Comparison of ENCODE assay signal across 1 cellular context in the genomic region with DNA sequence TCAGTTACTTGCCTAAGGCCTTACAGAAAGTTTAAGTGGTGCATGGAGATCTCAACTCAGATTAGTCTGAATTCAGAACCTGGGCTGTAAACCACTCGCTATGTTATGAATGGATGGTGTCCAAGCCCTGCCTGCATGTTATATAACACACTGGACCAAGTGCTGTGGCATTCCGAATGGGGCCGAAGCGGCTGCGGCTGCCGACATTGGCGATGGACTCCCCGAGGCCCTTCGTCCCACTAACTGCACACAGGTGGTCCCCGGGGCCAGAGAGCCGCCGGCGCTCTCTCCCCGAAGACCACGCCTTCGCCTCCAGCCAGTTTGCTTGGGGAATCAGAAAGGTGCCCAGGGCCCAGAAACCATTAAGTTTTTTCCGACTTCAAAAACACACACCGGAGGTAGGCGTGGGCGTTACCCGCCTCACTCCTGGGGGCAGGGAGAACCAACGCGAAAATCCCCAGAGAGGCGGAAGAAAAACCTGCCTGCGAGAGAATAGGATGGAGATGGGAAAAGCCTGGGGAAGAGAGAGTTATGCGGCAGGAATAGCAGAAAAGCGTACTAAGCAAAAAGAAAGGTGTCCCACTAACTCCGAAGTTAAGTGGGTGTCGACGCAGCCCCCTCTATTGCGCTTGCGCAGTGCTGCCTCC.
A peak's percentile ranks its signal among the peaks of the same experiment; 100 is the strongest.
TF ChIP-seq lines count a peak whose summit lies in the region.

No MANE protein-coding gene starts in this region.

TF ChIP-seq in HEK293, 187 proteins besides CTCF, POLR2A, EP300 and RAD21 (continued from another document and continues in another):
- TF ChIP-seq, protein P1, sequence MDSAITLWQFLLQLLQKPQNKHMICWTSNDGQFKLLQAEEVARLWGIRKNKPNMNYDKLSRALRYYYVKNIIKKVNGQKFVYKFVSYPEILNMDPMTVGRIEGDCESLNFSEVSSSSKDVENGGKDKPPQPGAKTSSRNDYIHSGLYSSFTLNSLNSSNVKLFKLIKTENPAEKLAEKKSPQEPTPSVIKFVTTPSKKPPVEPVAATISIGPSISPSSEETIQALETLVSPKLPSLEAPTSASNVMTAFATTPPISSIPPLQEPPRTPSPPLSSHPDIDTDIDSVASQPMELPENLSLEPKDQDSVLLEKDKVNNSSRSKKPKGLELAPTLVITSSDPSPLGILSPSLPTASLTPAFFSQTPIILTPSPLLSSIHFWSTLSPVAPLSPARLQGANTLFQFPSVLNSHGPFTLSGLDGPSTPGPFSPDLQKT (IDR thresholded peaks at IDR 0.05; ENCODE audit: borderline replicate concordance, low read depth, low read length): no peak
- no peak for TF ChIP-seq ZFP3 (tag by site-specific recombination; IDR thresholded peaks at IDR 0.05; ENCODE audit: low read depth)
- no peak for TF ChIP-seq ZNF221 (tag by site-specific recombination; IDR thresholded peaks at IDR 0.05; ENCODE audit: borderline replicate concordance)
- no peak for TF ChIP-seq ZNF302 (tag by site-specific recombination; IDR thresholded peaks at IDR 0.05; ENCODE audit: low read depth)
- TF ChIP-seq, protein P2, sequence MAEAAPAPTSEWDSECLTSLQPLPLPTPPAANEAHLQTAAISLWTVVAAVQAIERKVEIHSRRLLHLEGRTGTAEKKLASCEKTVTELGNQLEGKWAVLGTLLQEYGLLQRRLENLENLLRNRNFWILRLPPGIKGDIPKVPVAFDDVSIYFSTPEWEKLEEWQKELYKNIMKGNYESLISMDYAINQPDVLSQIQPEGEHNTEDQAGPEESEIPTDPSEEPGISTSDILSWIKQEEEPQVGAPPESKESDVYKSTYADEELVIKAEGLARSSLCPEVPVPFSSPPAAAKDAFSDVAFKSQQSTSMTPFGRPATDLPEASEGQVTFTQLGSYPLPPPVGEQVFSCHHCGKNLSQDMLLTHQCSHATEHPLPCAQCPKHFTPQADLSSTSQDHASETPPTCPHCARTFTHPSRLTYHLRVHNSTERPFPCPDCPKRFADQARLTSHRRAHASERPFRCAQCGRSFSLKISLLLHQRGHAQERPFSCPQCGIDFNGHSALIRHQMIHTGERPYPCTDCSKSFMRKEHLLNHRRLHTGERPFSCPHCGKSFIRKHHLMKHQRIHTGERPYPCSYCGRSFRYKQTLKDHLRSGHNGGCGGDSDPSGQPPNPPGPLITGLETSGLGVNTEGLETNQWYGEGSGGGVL (tag by site-specific recombination; IDR thresholded peaks at IDR 0.05): no peak
- TF ChIP-seq OSR2 (tag by site-specific recombination; IDR thresholded peaks at IDR 0.05): no peak; the same call in 1 of the 2 replicates
- TF ChIP-seq ZNF792 (tag by site-specific recombination; IDR thresholded peaks at IDR 0.05): no peak
- TF ChIP-seq ZNF391 (tag by site-specific recombination; IDR thresholded peaks at IDR 0.05; ENCODE audit: borderline replicate concordance, low read depth): 0 out of 2 replicates have a peak, but pooled peaks have one; percentile 32
- TF ChIP-seq, protein P3, sequence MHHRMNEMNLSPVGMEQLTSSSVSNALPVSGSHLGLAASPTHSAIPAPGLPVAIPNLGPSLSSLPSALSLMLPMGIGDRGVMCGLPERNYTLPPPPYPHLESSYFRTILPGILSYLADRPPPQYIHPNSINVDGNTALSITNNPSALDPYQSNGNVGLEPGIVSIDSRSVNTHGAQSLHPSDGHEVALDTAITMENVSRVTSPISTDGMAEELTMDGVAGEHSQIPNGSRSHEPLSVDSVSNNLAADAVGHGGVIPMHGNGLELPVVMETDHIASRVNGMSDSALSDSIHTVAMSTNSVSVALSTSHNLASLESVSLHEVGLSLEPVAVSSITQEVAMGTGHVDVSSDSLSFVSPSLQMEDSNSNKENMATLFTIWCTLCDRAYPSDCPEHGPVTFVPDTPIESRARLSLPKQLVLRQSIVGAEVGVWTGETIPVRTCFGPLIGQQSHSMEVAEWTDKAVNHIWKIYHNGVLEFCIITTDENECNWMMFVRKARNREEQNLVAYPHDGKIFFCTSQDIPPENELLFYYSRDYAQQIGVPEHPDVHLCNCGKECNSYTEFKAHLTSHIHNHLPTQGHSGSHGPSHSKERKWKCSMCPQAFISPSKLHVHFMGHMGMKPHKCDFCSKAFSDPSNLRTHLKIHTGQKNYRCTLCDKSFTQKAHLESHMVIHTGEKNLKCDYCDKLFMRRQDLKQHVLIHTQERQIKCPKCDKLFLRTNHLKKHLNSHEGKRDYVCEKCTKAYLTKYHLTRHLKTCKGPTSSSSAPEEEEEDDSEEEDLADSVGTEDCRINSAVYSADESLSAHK (tag by site-specific recombination; IDR thresholded peaks at IDR 0.05): peak; percentile 43
- peak; percentile 33; the same call in 1 of the 2 replicates for TF ChIP-seq ZBTB48 (tag by site-specific recombination; IDR thresholded peaks at IDR 0.05)
- TF ChIP-seq ZNF561 (tag by site-specific recombination; IDR thresholded peaks at IDR 0.05; ENCODE audit: borderline replicate concordance): no peak; the same call in 1 of the 2 replicates
- TF ChIP-seq ZNF416 (tag by site-specific recombination; IDR thresholded peaks at IDR 0.05): no peak
- TF ChIP-seq ZNF529 (tag by site-specific recombination; IDR thresholded peaks at IDR 0.05; ENCODE audit: insufficient replicate concordance): no peak
- TF ChIP-seq ZNF555 (tag by site-specific recombination; conservative IDR thresholded peaks at IDR 0.05): no peak
- TF ChIP-seq ZNF404 (tag by site-specific recombination; IDR thresholded peaks at IDR 0.05): no peak
- no peak for TF ChIP-seq ZNF121 (tag by site-specific recombination; IDR thresholded peaks at IDR 0.05)
- TF ChIP-seq ZNF548 (tag by site-specific recombination; IDR thresholded peaks at IDR 0.05): no peak
- TF ChIP-seq, protein P4, sequence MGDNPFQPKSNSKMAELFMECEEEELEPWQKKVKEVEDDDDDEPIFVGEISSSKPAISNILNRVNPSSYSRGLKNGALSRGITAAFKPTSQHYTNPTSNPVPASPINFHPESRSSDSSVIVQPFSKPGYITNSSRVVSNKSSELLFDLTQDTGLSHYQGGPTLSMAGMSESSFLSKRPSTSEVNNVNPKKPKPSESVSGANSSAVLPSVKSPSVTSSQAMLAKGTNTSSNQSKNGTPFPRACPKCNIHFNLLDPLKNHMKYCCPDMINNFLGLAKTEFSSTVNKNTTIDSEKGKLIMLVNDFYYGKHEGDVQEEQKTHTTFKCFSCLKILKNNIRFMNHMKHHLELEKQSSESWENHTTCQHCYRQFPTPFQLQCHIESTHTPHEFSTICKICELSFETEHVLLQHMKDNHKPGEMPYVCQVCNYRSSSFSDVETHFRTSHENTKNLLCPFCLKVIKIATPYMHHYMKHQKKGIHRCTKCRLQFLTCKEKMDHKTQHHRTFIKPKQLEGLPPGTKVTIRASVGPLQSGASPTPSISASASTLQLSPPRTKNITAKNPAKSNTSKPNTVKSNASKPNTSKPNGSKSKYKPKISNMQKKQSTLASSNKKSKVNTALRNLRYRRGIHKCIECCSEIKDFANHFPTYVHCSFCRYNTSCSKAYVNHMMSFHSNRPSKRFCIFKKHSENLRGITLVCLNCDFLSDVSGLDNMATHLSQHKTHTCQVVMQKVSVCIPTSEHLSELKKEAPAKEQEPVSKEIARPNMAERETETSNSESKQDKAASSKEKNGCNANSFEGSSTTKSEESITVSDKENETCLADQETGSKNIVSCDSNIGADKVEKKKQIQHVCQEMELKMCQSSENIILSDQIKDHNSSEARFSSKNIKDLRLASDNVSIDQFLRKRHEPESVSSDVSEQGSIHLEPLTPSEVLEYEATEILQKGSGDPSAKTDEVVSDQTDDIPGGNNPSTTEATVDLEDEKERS (tag by site-specific recombination; IDR thresholded peaks at IDR 0.05): no peak
- TF ChIP-seq BCL11A (tag by site-specific recombination; IDR thresholded peaks at IDR 0.05; ENCODE audit: low read depth): no peak
- no peak for TF ChIP-seq ZNF155 (tag by site-specific recombination; IDR thresholded peaks at IDR 0.05)
- no peak for TF ChIP-seq ZNF777 (tag by site-specific recombination; IDR thresholded peaks at IDR 0.05; ENCODE audit: borderline replicate concordance)
- TF ChIP-seq ZNF629 (tag by site-specific recombination; IDR thresholded peaks at IDR 0.05): 0 out of 2 replicates have a peak, but pooled peaks have one; percentile 26
- no peak for TF ChIP-seq ZNF16 (tag by site-specific recombination; IDR thresholded peaks at IDR 0.05; ENCODE audit: low read depth)
- TF ChIP-seq, protein P5, sequence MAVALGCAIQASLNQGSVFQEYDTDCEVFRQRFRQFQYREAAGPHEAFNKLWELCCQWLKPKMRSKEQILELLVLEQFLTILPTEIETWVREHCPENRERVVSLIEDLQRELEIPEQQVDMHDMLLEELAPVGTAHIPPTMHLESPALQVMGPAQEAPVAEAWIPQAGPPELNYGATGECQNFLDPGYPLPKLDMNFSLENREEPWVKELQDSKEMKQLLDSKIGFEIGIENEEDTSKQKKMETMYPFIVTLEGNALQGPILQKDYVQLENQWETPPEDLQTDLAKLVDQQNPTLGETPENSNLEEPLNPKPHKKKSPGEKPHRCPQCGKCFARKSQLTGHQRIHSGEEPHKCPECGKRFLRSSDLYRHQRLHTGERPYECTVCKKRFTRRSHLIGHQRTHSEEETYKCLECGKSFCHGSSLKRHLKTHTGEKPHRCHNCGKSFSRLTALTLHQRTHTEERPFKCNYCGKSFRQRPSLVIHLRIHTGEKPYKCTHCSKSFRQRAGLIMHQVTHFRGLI (tag by site-specific recombination; IDR thresholded peaks at IDR 0.05): no peak
- no peak for TF ChIP-seq ZNF311 (tag by site-specific recombination; IDR thresholded peaks at IDR 0.05; ENCODE audit: borderline replicate concordance)
- TF ChIP-seq ZNF837 (tag by site-specific recombination; IDR thresholded peaks at IDR 0.05): no peak
- TF ChIP-seq ZNF24 (tag by site-specific recombination; IDR thresholded peaks at IDR 0.05): 0 out of 2 replicates have a peak, but pooled peaks have one; percentile 46
- TF ChIP-seq, protein P6, sequence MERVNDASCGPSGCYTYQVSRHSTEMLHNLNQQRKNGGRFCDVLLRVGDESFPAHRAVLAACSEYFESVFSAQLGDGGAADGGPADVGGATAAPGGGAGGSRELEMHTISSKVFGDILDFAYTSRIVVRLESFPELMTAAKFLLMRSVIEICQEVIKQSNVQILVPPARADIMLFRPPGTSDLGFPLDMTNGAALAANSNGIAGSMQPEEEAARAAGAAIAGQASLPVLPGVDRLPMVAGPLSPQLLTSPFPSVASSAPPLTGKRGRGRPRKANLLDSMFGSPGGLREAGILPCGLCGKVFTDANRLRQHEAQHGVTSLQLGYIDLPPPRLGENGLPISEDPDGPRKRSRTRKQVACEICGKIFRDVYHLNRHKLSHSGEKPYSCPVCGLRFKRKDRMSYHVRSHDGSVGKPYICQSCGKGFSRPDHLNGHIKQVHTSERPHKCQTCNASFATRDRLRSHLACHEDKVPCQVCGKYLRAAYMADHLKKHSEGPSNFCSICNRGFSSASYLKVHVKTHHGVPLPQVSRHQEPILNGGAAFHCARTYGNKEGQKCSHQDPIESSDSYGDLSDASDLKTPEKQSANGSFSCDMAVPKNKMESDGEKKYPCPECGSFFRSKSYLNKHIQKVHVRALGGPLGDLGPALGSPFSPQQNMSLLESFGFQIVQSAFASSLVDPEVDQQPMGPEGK (tag by site-specific recombination; IDR thresholded peaks at IDR 0.05): no peak; the same call in 1 of the 2 replicates
- TF ChIP-seq ZNF214 (tag by site-specific recombination; IDR thresholded peaks at IDR 0.05; ENCODE audit: borderline replicate concordance): no peak
- peak; percentile 62 for TF ChIP-seq TRIM28 (IDR thresholded peaks at IDR 0.05; ENCODE audit: borderline replicate concordance, low read length)
- no peak for TF ChIP-seq ZNF157 (tag by site-specific recombination; IDR thresholded peaks at IDR 0.05)
- TF ChIP-seq, protein P7, sequence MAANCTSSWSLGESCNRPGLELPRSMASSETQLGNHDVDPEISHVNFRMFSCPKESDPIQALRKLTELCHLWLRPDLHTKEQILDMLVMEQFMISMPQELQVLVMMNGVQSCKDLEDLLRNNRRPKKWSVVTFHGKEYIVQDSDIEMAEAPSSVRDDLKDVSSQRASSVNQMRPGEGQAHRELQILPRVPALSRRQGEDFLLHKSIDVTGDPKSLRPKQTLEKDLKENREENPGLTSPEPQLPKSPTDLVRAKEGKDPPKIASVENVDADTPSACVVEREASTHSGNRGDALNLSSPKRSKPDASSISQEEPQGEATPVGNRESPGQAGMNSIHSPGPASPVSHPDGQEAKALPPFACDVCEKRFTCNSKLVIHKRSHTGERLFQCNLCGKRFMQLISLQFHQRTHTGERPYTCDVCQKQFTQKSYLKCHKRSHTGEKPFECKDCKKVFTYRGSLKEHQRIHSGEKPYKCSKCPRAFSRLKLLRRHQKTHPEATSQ (tag by site-specific recombination; IDR thresholded peaks at IDR 0.05): no peak
- TF ChIP-seq ZNF175 (tag by site-specific recombination; IDR thresholded peaks at IDR 0.05): no peak
- TF ChIP-seq ZNF626 (tag by site-specific recombination; IDR thresholded peaks at IDR 0.05): no peak
- TF ChIP-seq, protein P8, sequence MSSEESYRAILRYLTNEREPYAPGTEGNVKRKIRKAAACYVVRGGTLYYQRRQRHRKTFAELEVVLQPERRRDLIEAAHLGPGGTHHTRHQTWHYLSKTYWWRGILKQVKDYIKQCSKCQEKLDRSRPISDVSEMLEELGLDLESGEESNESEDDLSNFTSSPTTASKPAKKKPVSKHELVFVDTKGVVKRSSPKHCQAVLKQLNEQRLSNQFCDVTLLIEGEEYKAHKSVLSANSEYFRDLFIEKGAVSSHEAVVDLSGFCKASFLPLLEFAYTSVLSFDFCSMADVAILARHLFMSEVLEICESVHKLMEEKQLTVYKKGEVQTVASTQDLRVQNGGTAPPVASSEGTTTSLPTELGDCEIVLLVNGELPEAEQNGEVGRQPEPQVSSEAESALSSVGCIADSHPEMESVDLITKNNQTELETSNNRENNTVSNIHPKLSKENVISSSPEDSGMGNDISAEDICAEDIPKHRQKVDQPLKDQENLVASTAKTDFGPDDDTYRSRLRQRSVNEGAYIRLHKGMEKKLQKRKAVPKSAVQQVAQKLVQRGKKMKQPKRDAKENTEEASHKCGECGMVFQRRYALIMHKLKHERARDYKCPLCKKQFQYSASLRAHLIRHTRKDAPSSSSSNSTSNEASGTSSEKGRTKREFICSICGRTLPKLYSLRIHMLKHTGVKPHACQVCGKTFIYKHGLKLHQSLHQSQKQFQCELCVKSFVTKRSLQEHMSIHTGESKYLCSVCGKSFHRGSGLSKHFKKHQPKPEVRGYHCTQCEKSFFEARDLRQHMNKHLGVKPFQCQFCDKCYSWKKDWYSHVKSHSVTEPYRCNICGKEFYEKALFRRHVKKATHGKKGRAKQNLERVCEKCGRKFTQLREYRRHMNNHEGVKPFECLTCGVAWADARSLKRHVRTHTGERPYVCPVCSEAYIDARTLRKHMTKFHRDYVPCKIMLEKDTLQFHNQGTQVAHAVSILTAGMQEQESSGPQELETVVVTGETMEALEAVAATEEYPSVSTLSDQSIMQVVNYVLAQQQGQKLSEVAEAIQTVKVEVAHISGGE (tag by site-specific recombination; conservative IDR thresholded peaks at IDR 0.05; ENCODE audit: low read depth): no peak
- TF ChIP-seq KLF7 (tag by site-specific recombination; IDR thresholded peaks at IDR 0.05; ENCODE audit: borderline replicate concordance): peak; percentile 58; the same call in 1 of the 2 replicates
- no peak for TF ChIP-seq ZNF140 (tag by site-specific recombination; IDR thresholded peaks at IDR 0.05)
- no peak for TF ChIP-seq RBAK (tag by site-specific recombination; IDR thresholded peaks at IDR 0.05)
- TF ChIP-seq ZSCAN30 (tag by site-specific recombination; IDR thresholded peaks at IDR 0.05): 0 out of 2 replicates have a peak, but pooled peaks have one; percentile 45
- TF ChIP-seq ZBTB7A (tag by site-specific recombination; IDR thresholded peaks at IDR 0.05; ENCODE audit: low read depth): no peak
